11 cellular contexts compared by ENCODE assay signal in the genomic region with DNA sequence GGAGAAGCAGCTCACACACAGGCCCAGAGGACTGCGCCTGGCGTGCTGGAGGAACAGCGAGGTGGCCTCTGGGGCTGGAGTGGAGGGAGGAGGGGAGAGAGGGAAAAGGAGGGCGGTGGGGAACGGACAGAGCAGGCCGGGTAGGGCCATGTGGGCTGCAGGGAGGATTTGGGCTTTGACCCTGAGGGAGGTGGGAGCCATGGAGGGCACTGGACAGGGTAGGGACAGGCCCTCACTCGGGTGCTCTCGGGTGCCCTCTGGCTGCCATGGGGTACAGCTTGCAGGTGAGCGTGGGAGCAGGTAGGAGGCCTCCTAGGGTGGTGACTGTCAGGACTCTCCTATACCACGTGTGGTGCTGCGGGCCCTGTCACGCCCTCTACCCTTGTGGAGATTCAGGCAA. TPM values are rescaled to one million over a fixed set of nuclear protein-coding genes. Genes with fewer than 3 reads are reported as not detected.
A peak's percentile ranks its signal among the peaks of the same experiment; 100 is the strongest.
DNase-seq lines count a peak whose midpoint lies in the region; ATAC-seq, FAIRE-seq and TF ChIP-seq lines count a peak whose summit lies in the region.
"Had no signal": no experiment of that assay in that cellular context is flagged by ENCODE, and none has a peak within 500 bp of the region (broad histone marks: within the 10 kb centered on the region; RNA-seq: fewer than 3 reads in every experiment).

No MANE protein-coding gene starts in this region.

- CTCF ChIA-PET in A549 (lab: Yijun Ruan, JAX), result interaction anchor here (1.0 kb wide), 1 partner anchor 225 kb away, joined by 3 read pairs; no protein-coding TSS in a partner anchor

- WGBS in A549 (ENCODE audit: missing lambda C conversion rate), result 87% methylated on average over 11 of the region's 12 CpGs
- WGBS in esophagus squamous epithelium, 2 donors, result 61 to 94% methylated on average over 7 to 12 of the region's 12 CpGs

- H3K4me3 ChIP-seq in A549 (no peak overlapping the region), Karpas-422 (ENCODE audit: low read length) (no peak overlapping the region), esophagus squamous epithelium (no peak overlapping the region)

- no peak for TF ChIP-seq POLR2A in A549 (IDR thresholded peaks at IDR 0.05; ENCODE audit: low read length)
- TF ChIP-seq POLR2A in esophagus squamous epithelium (IDR thresholded peaks at IDR 0.05), result no peak

- no peak for FAIRE-seq in A549 (lab: Jason Lieb, UNC)

- H3K9me2 ChIP-seq in Karpas-422 (replicated peaks; ENCODE audit: insufficient read depth, low read length), result no peaks in the 10 kb centered on the region

- no peak for TF ChIP-seq RAD21 in A549 (conservative IDR thresholded peaks at IDR 0.05 in 1 of 2, IDR thresholded peaks at IDR 0.05 in 1 of 2)

- no peaks in the 10 kb centered on the region for H3K27me3 ChIP-seq in Karpas-422 (ENCODE audit: low read length)
- no peaks in the 10 kb centered on the region for H3K27me3 ChIP-seq in esophagus squamous epithelium

- H2AFZ ChIP-seq in Karpas-422 (ENCODE audit: low read length), result no peak overlapping the region

- TF ChIP-seq CTCF in A549 (IDR thresholded peaks at IDR 0.05) (peak; percentile 22; the same call in 1 of the 3 replicates), esophagus squamous epithelium (IDR thresholded peaks at IDR 0.05) (peak in 5 of 6 experiments; percentile 16 to 63 (median 37))

- H4K20me1 ChIP-seq in Karpas-422 (ENCODE audit: insufficient read depth, low read depth, low read length), result no peaks in the 10 kb centered on the region

- H3K27ac ChIP-seq in A549, result no peak overlapping the region
- no peak overlapping the region for H3K27ac ChIP-seq in Karpas-422 (ENCODE audit: low read length)
- no peak overlapping the region for H3K27ac ChIP-seq in esophagus squamous epithelium

- H3K4me2 ChIP-seq in A549, result no peak overlapping the region
- no peak overlapping the region for H3K4me2 ChIP-seq in Karpas-422 (ENCODE audit: low read depth, low read length, poor library complexity, severe bottlenecking)

- ATAC-seq in A549, result peak; percentile 87 to 88
- no peak for ATAC-seq in HG03439 (IDR thresholded peaks at IDR 0.05; ENCODE audit: unreplicated experiment)
- no peak for ATAC-seq in GM18868 (IDR thresholded peaks at IDR 0.05; ENCODE audit: unreplicated experiment)
- ATAC-seq: activated CD4-positive, alpha-beta T cell treated with anti-CD3 and anti-CD28 coated beads for 36 hours; SK-N-SH treated with all-trans-retinoic acid at 6 μM for 48 hours had no signal

- POLR2A ChIA-PET in A549 (lab: Yijun Ruan, JAX), result no interaction called here

- H3K9ac ChIP-seq in Karpas-422 (ENCODE audit: low read length), result no peak overlapping the region

- DNase-seq in A549 (ENCODE audit: low read depth in 1 of 2, low spot score in 1 of 2) (peak in 1 of 2 experiments; percentile 41), Karpas-422 (peak; percentile 58), esophagus squamous epithelium (lab: John Stamatoyannopoulos, UW) (no peak)
- DNase-seq in central memory CD4-positive, alpha-beta T cell, result no peak
- DNase-seq: activated CD4-positive, alpha-beta T cell treated with anti-CD3 and anti-CD28 coated beads for 36 hours; activated naive CD4-positive, alpha-beta T cell treated with Interleukin-2 at 50 U/mL for 16 hours; cortex of kidney had no signal

- intact Hi-C loops in esophagus squamous epithelium (cut with DNase I), result no loop called here

- H3K9me3 ChIP-seq in A549 (no peaks in the 10 kb centered on the region), Karpas-422 (ENCODE audit: low read length) (no peaks in the 10 kb centered on the region), esophagus squamous epithelium (no peaks in the 10 kb centered on the region)

- H3K4me1 ChIP-seq in A549 (no peaks in the 10 kb centered on the region), Karpas-422 (ENCODE audit: low read length) (no peaks in the 10 kb centered on the region; the same call in 1 of the 2 replicates), esophagus squamous epithelium (no peaks in the 10 kb centered on the region)

- H3K79me2 ChIP-seq in Karpas-422 (ENCODE audit: low read length), result 0 out of 2 replicates have a peak, but pooled peaks cover 2% of the 10 kb centered on the region

- TF ChIP-seq EP300 in A549 (IDR thresholded peaks at IDR 0.05), result no peak

- peaks cover 15% of the 10 kb centered on the region for H3K36me3 ChIP-seq in Karpas-422 (ENCODE audit: insufficient read depth, low read length)
- H3K36me3 ChIP-seq in esophagus squamous epithelium, result peaks cover 35 to 92% (median 40%) of the 10 kb centered on the region in 3 donors

TF ChIP-seq in A549, 52 proteins besides CTCF, POLR2A, EP300 and RAD21 (continues in another document):
- no peak for TF ChIP-seq NR3C1 (IDR thresholded peaks at IDR 0.05)
- no peak for TF ChIP-seq FOSB (CRISPR knock-in tag; IDR thresholded peaks at IDR 0.05)
- TF ChIP-seq EHF (CRISPR knock-in tag; IDR thresholded peaks at IDR 0.05), result no peak
- no peak for TF ChIP-seq SREBF2 (IDR thresholded peaks at IDR 0.05)
- no peak for TF ChIP-seq HDAC2 (IDR thresholded peaks at IDR 0.05)
- TF ChIP-seq POLR2AphosphoS2 (conservative IDR thresholded peaks at IDR 0.05; ENCODE audit: low read length), result no peak
- no peak for TF ChIP-seq RCOR1 (IDR thresholded peaks at IDR 0.05; ENCODE audit: low read depth, low read length)
- TF ChIP-seq, protein P1, sequence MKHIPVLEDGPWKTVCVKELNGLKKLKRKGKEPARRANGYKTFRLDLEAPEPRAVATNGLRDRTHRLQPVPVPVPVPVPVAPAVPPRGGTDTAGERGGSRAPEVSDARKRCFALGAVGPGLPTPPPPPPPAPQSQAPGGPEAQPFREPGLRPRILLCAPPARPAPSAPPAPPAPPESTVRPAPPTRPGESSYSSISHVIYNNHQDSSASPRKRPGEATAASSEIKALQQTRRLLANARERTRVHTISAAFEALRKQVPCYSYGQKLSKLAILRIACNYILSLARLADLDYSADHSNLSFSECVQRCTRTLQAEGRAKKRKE (CRISPR knock-in tag; IDR thresholded peaks at IDR 0.05; ENCODE audit: low read depth), result no peak
- TF ChIP-seq CBX8 (IDR thresholded peaks at IDR 0.05), result no peak
- TF ChIP-seq KDM1A (IDR thresholded peaks at IDR 0.05; ENCODE audit: low read depth), result no peak
- TF ChIP-seq GATA3 (IDR thresholded peaks at IDR 0.05; ENCODE audit: borderline replicate concordance), result no peak
- no peak for TF ChIP-seq ZC3H11A (IDR thresholded peaks at IDR 0.05)
- no peak for TF ChIP-seq CHD2 (IDR thresholded peaks at IDR 0.05; ENCODE audit: low read length, partially characterized antibody)

RNA-seq across cellular contexts. Expression of a gene that starts 22.8 kb away (rescaled TPM):
- polyA plus RNA-seq in A549 (2011; rRNA removed) (0.04 and 0.07 TPM in 2 replicates), A549 (2017; fragmentation: RNase III; extraction: RNeasy Plus Mini Kit Qiagen cat#74134 plus additional on column Dnase treatment) (0.20 to 0.24 TPM (median 0.23 TPM) in 3 replicates)
- polyA plus RNA-seq in A549 (2012; cell fraction: cytosol; rRNA removed), result 0.07 and 0.10 TPM in 2 replicates
- 0.53 and 0.65 TPM in 2 replicates for polyA plus RNA-seq in A549 (2012; cell fraction: nucleus; rRNA removed)
- polyA minus RNA-seq in A549 (2011; rRNA and poly(A)+ RNA removed), result 0.05 TPM in 1 of 2 replicates, not detected in the other
- not detected in 2 replicates for total RNA-seq in Karpas-422 (2014; rRNA removed; shearing (Covaris generic); ENCODE audit: low replicate concordance)
- total RNA-seq in esophagus squamous epithelium, result 1 to 10 TPM; 1.4 to 6.7 (median 2.4) TPM
- total RNA-seq: activated CD4-positive, alpha-beta T cell treated with anti-CD3 and anti-CD28 coated beads for 36 hours had no signal

RNA-seq across cellular contexts. Expression of a gene that starts 23.4 kb away (rescaled TPM):
- polyA plus RNA-seq in A549 (2011; rRNA removed), result 8.9 and 10.8 TPM in 2 replicates
- 26.0 and 26.6 TPM in 2 replicates for polyA plus RNA-seq in A549 (2012; cell fraction: cytosol; rRNA removed)
- 41.1 and 42.8 TPM in 2 replicates for polyA plus RNA-seq in A549 (2012; cell fraction: nucleus; rRNA removed)
- 29.6 to 36.1 TPM (median 34.3 TPM) in 3 replicates for polyA plus RNA-seq in A549 (2017; fragmentation: RNase III; extraction: RNeasy Plus Mini Kit Qiagen cat#74134 plus additional on column Dnase treatment)
- 10.1 and 11.1 TPM in 2 replicates for polyA minus RNA-seq in A549 (2011; rRNA and poly(A)+ RNA removed)
- total RNA-seq in Karpas-422 (2014; rRNA removed; shearing (Covaris generic); ENCODE audit: low replicate concordance), result 49.9 and 81.2 TPM in 2 replicates
- 10 to 100 TPM; 18.4 to 28.8 (median 20.5) TPM for total RNA-seq in esophagus squamous epithelium

RNA-seq across cellular contexts. Expression of a gene that starts 37.9 kb away (rescaled TPM):
- polyA plus RNA-seq in A549 (2011; rRNA removed) (19.9 and 23.0 TPM in 2 replicates), A549 (2017; fragmentation: RNase III; extraction: RNeasy Plus Mini Kit Qiagen cat#74134 plus additional on column Dnase treatment) (27.4 to 32.7 TPM (median 31.6 TPM) in 3 replicates)
- 40.4 and 48.2 TPM in 2 replicates for polyA plus RNA-seq in A549 (2012; cell fraction: cytosol; rRNA removed)
- 57.3 and 59.8 TPM in 2 replicates for polyA plus RNA-seq in A549 (2012; cell fraction: nucleus; rRNA removed)
- 20.0 and 22.9 TPM in 2 replicates for polyA minus RNA-seq in A549 (2011; rRNA and poly(A)+ RNA removed)
- total RNA-seq in Karpas-422 (2014; rRNA removed; shearing (Covaris generic); ENCODE audit: low replicate concordance), result 90.9 and 112 TPM in 2 replicates
- total RNA-seq in esophagus squamous epithelium, result 10 to 100 TPM; 40.7 to 72.9 (median 50.8) TPM

RNA-seq across cellular contexts. Expression of a gene that starts 39.6 kb away (rescaled TPM):
- polyA plus RNA-seq in A549 (2011; rRNA removed) (0.04 and 0.25 TPM in 2 replicates), A549 (2017; fragmentation: RNase III; extraction: RNeasy Plus Mini Kit Qiagen cat#74134 plus additional on column Dnase treatment) (0.08 to 0.11 TPM in 2 of 3 replicates, not detected in the other)
- 0.04 and 0.05 TPM in 2 replicates for polyA plus RNA-seq in A549 (2012; cell fraction: cytosol; rRNA removed)
- polyA plus RNA-seq in A549 (2012; cell fraction: nucleus; rRNA removed), result 0.31 and 0.49 TPM in 2 replicates
- polyA minus RNA-seq in A549 (2011; rRNA and poly(A)+ RNA removed), result not detected in 2 replicates
- total RNA-seq in Karpas-422 (2014; rRNA removed; shearing (Covaris generic); ENCODE audit: low replicate concordance), result not detected in 2 replicates
- total RNA-seq in esophagus squamous epithelium, result 10 to 100 TPM in 1 of 4 donors, 1 to 10 TPM in 3; 1.9 to 12.9 (median 5.2) TPM
- total RNA-seq: activated CD4-positive, alpha-beta T cell treated with anti-CD3 and anti-CD28 coated beads for 36 hours; M059J had no signal

RNA-seq across cellular contexts. Expression of a gene that starts 44.4 kb away (rescaled TPM):
- 0.18 and 0.21 TPM in 2 replicates for polyA plus RNA-seq in A549 (2011; rRNA removed)
- polyA plus RNA-seq in A549 (2012; cell fraction: cytosol; rRNA removed), result 0.03 and 0.05 TPM in 2 replicates
- 0.05 and 0.09 TPM in 2 replicates for polyA plus RNA-seq in A549 (2012; cell fraction: nucleus; rRNA removed)
- 0.03 to 0.04 TPM in 2 of 3 replicates, not detected in the other for polyA plus RNA-seq in A549 (2017; fragmentation: RNase III; extraction: RNeasy Plus Mini Kit Qiagen cat#74134 plus additional on column Dnase treatment)
- polyA minus RNA-seq in A549 (2011; rRNA and poly(A)+ RNA removed), result 0.08 and 0.19 TPM in 2 replicates
- total RNA-seq in Karpas-422 (2014; rRNA removed; shearing (Covaris generic); ENCODE audit: low replicate concordance), result 0.11 and 0.14 TPM in 2 replicates
- 10 to 100 TPM in 3 of 4 donors, 1 to 10 TPM in 1; 3.8 to 53.0 (median 21.1) TPM for total RNA-seq in esophagus squamous epithelium

Comparison
In these comparisons a context has a peak if more than half of its experiments do, and no peak if none do; other contexts are left out.
1. ATAC-seq: peak in A549 (2 of 2); none in HG03439 (single experiment) and GM18868 (single experiment).